In genomic region chr3:129663045-129663446, GRCh38 we compare ENCODE assay signal across 13 cellular contexts. TPM values are rescaled to one million over a fixed set of nuclear protein-coding genes. Genes with fewer than 3 reads are reported as not detected.
DNase-seq lines count a peak whose midpoint lies in the region; ATAC-seq and TF ChIP-seq lines count a peak whose summit lies in the region.
"Had no signal": no experiment of that assay in that cellular context is flagged by ENCODE, and none has a peak within 500 bp of the region (broad histone marks: within the 10 kb centered on the region; RNA-seq: fewer than 3 reads in every experiment).

No MANE protein-coding gene starts in this region.

- ATAC-seq in effector memory CD8-positive, alpha-beta T cell (replicated peaks), result no peak
- ATAC-seq: activated CD4-positive, alpha-beta T cell treated with anti-CD3 and anti-CD28 coated beads for 36 hours; K562; naive thymus-derived CD4-positive, alpha-beta T cell had no signal

- peaks cover 5% of the 10 kb centered on the region for H3K36me3 Mint-ChIP-seq in progenitor cell of endocrine pancreas (ENCODE audit: insufficient read depth)
- no peaks in the 10 kb centered on the region for H3K36me3 Mint-ChIP-seq in effector memory CD8-positive, alpha-beta T cell (ENCODE audit: insufficient read depth)

- H3K4me1 Mint-ChIP-seq in progenitor cell of endocrine pancreas (ENCODE audit: low read depth), result peaks cover 22% of the 10 kb centered on the region
- H3K4me1 Mint-ChIP-seq in effector memory CD8-positive, alpha-beta T cell (ENCODE audit: low read depth in 2 of 2), result peaks cover 6 to 14% of the 10 kb centered on the region in 2 donors

- H3K27me3 Mint-ChIP-seq in progenitor cell of endocrine pancreas, result no peaks in the 10 kb centered on the region
- no peaks in the 10 kb centered on the region for H3K27me3 Mint-ChIP-seq in effector memory CD8-positive, alpha-beta T cell
- H3K27me3 Mint-ChIP-seq: activated CD4-positive, alpha-beta T cell treated with anti-CD3 and anti-CD28 coated beads for 36 hours; naive thymus-derived CD4-positive, alpha-beta T cell had no signal

- H3K4me3 Mint-ChIP-seq in progenitor cell of endocrine pancreas (ENCODE audit: low read depth), result no peak overlapping the region
- H3K4me3 Mint-ChIP-seq in effector memory CD8-positive, alpha-beta T cell, result no peak overlapping the region
- H3K4me3 Mint-ChIP-seq: activated CD4-positive, alpha-beta T cell treated with anti-CD3 and anti-CD28 coated beads for 36 hours; naive thymus-derived CD4-positive, alpha-beta T cell had no signal

- H3K9me3 Mint-ChIP-seq in progenitor cell of endocrine pancreas (ENCODE audit: low read depth), result no peaks in the 10 kb centered on the region
- no peaks in the 10 kb centered on the region for H3K9me3 Mint-ChIP-seq in effector memory CD8-positive, alpha-beta T cell
- H3K9me3 Mint-ChIP-seq: naive thymus-derived CD4-positive, alpha-beta T cell had no signal

- no peak for TF ChIP-seq CTCF in progenitor cell of endocrine pancreas (IDR thresholded peaks at IDR 0.05; ENCODE audit: unreplicated experiment)

- peak; percentile 13 for DNase-seq in GM03348 (ENCODE audit: low spot score)
- peak; percentile 82 for DNase-seq in NCI-H226
- peak; percentile 24 for DNase-seq in glomerular visceral epithelial cell (ENCODE audit: extremely low spot score)
- DNase-seq in progenitor cell of endocrine pancreas (ENCODE audit: low spot score, unreplicated experiment), result no peak
- no peak for DNase-seq in effector CD8-positive, alpha-beta T cell (lab: John Stamatoyannopoulos, UW)
- DNase-seq in dermis blood vessel endothelial cell, result no peak
- DNase-seq in caudate nucleus (lab: John Stamatoyannopoulos, UW), result no peak
- no peak for DNase-seq in effector memory CD8-positive, alpha-beta T cell
- DNase-seq: activated CD4-positive, alpha-beta T cell treated with anti-CD3 and anti-CD28 coated beads for 36 hours; glutamatergic neuron; naive thymus-derived CD4-positive, alpha-beta T cell; stimulated activated naive CD4-positive, alpha-beta T cell treated with Interleukin-2 at 50 U/mL for 16 hours had no signal

- H3K27ac Mint-ChIP-seq in progenitor cell of endocrine pancreas, result peak overlapping the region; percentile 92
- no peak overlapping the region for H3K27ac Mint-ChIP-seq in effector memory CD8-positive, alpha-beta T cell
- H3K27ac Mint-ChIP-seq: activated CD4-positive, alpha-beta T cell treated with anti-CD3 and anti-CD28 coated beads for 36 hours had no signal

- no peak overlapping the region for H3K27ac ChIP-seq in caudate nucleus (ENCODE audit: low read depth, low read length)

RNA-seq across cellular contexts. Expression of gene PLXND1, which starts 56.6 kb away (rescaled TPM):
- total RNA-seq in progenitor cell of endocrine pancreas, result 17.6 and 18.0 TPM in 2 replicates
- total RNA-seq in dermis blood vessel endothelial cell, result 415 and 872 TPM in 2 replicates

Comparison
In these comparisons a context has a peak if more than half of its experiments do, and no peak if none do; other contexts are left out.
1. DNase-seq: peak in GM03348 (single experiment), NCI-H226 (single experiment) and glomerular visceral epithelial cell (single experiment); none in progenitor cell of endocrine pancreas (single experiment), effector CD8-positive, alpha-beta T cell (single experiment), dermis blood vessel endothelial cell (single experiment), caudate nucleus (0 of 61) and effector memory CD8-positive, alpha-beta T cell (0 of 3).
2. RNA of gene PLXND1, which starts 56.6 kb away (total RNA-seq): 415 to 872 TPM in dermis blood vessel endothelial cell; 17.6 to 18.0 TPM in progenitor cell of endocrine pancreas; every median in the first group is over 10 times any median in the second.